ENCODE assay signal across 1 cellular context in the genomic region with DNA sequence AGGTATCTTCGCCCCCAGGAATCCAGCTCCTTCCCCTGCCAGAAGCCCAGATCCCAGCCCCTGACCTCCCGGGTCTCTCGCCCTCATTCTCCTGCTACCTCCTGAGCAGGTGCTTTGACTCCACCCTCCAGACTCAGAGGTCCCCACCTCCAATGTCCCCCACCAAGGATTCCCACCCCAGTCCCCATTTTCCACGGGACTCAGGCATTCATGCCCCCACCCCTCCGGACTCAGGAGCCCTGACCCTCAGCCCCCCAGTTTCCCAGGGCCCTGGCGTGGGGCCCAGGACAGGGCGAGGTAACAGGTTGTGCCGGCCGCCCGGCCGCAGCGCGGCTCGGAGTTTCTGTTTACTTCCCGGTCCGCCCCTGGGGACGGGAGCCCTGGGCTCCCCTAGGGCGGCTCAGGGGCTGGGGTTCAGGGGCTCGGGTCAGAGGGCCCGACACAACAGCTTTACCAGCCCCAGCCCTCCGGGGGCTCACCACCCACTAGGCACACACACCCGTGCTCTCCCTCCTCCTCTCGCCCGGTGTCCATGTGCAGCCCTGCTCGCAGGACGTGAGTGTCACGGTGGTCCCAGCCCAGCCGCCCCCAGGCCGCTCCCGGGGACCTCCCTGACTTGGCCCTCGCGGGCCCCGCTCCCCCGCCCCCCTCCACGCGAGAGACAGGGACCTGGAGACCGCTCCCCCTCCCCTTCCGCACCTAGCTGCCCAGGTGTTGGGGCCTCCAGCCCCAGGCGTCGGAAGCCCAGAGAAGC.
TF ChIP-seq lines count a peak whose summit lies in the region.

No MANE protein-coding gene starts in this region.

TF ChIP-seq in HepG2, 621 proteins besides CTCF, POLR2A, EP300 and RAD21:
- TF ChIP-seq, protein P1, sequence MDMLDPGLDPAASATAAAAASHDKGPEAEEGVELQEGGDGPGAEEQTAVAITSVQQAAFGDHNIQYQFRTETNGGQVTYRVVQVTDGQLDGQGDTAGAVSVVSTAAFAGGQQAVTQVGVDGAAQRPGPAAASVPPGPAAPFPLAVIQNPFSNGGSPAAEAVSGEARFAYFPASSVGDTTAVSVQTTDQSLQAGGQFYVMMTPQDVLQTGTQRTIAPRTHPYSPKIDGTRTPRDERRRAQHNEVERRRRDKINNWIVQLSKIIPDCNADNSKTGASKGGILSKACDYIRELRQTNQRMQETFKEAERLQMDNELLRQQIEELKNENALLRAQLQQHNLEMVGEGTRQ (IDR thresholded peaks at IDR 0.05; ENCODE audit: low read depth, low read length), result no peak
- TF ChIP-seq, protein P1 (CRISPR knock-in tag; IDR thresholded peaks at IDR 0.05; ENCODE audit: borderline replicate concordance), result no peak
- TF ChIP-seq NFIB (CRISPR knock-in tag; IDR thresholded peaks at IDR 0.05; ENCODE audit: borderline replicate concordance) (no peak), ZNF777 (CRISPR knock-in tag; IDR thresholded peaks at IDR 0.05) (peak; percentile 32; the same call in 1 of the 2 replicates), EZH2 (conservative IDR thresholded peaks at IDR 0.05; ENCODE audit: low read depth, low read length) (0 out of 2 replicates have a peak, but pooled peaks have one; percentile 60), ZNF263 (CRISPR knock-in tag; IDR thresholded peaks at IDR 0.05) (peak; percentile 56)
